ENCODE assay signal across 1 cellular context in genomic region chr19:19884583-19884982, GRCh38.
TF ChIP-seq lines count a peak whose summit lies in the region.

No MANE protein-coding gene starts in this region.

TF ChIP-seq in IMR-90, 13 proteins besides CTCF, POLR2A, EP300 and RAD21:
- TF ChIP-seq CEBPB (IDR thresholded peaks at IDR 0.05; ENCODE audit: low read depth, low read length) (peak; percentile 55), NFE2L2 (IDR thresholded peaks at IDR 0.05; ENCODE audit: low read depth, low read length) (no peak)
